Comparison of ENCODE assay signal across 26 cellular contexts in the genomic region with DNA sequence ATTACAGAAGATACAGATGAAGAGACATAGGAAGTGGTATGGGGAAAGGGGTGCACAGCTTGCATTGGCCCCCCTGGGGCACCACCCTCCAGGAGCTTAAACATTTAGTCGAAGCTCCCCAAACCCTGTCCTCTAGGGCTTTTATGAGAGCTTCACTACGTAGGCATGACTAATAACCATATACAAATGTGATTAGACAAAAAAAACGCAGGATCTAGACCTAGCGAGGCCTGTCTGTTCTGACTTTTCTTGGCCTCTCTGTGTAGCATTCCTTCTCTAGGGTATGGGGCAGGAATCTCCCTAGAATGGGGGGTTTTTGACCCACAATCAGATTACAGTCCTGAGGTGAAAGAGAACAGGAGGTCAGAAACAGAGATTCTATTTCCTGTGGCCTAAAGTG.
"Had no signal": no experiment of that assay in that cellular context is flagged by ENCODE, and none has a peak within 500 bp of the region (broad histone marks: within the 10 kb centered on the region; RNA-seq: fewer than 3 reads in every experiment).

No MANE protein-coding gene starts in this region.

- H2AFZ ChIP-seq: parathyroid adenoma had no signal

- H3K4me3 ChIP-seq: neural progenitor cell, ovary, psoas muscle, right lobe of liver, sigmoid colon, thoracic aorta, thyroid gland, tibial nerve, upper lobe of left lung, vagina had no signal

- H3K79me2 ChIP-seq: parathyroid adenoma had no signal

- H3K27me3 ChIP-seq: neural progenitor cell, ovary, right lobe of liver, sigmoid colon, thyroid gland, tibial nerve, upper lobe of left lung, vagina had no signal

- H3K9ac ChIP-seq: neural progenitor cell, parathyroid adenoma had no signal

- H3K4me2 ChIP-seq: neural progenitor cell had no signal

- H3K36me3 ChIP-seq: neural progenitor cell, ovary, right lobe of liver, sigmoid colon, thoracic aorta, thyroid gland, tibial nerve, upper lobe of left lung, vagina had no signal

- DNase-seq: natural killer cell; occipital lobe; ovary; posterior cingulate gyrus; psoas muscle; right cardiac atrium; right lobe of liver; sigmoid colon; small intestine; stimulated activated CD4-positive, alpha-beta T cell treated with anti-CD3 and anti-CD28 coated beads, Interleukin-15, amount 100 ng/mL, for 24 hours; stimulated activated CD4-positive, alpha-beta T cell treated with anti-CD3 and anti-CD28 coated beads, Interleukin-4, amount 100 ng/mL, for 1 hour; stimulated activated CD4-positive, alpha-beta T cell treated with anti-CD3 and anti-CD28 coated beads, Interleukin-4, amount 100 ng/mL, for 4 hours; stimulated activated CD8-positive, alpha-beta memory T cell treated with anti-CD3 and anti-CD28 coated beads, Interleukin-4, amount 100 ng/mL, for 48 hours; stimulated activated naive CD4-positive, alpha-beta T cell; stimulated activated naive CD8-positive, alpha-beta T cell treated with anti-CD3 and anti-CD28 coated beads, Interleukin-15, amount 100 ng/mL, for 72 hours; stimulated activated naive CD8-positive, alpha-beta T cell treated with anti-CD3 and anti-CD28 coated beads, Interleukin-15, Interleukin-2, amounts not matched to agents 100 U/mL and 50 U/mL, for 24 hours; thyroid gland; trophoblast cell; upper lobe of left lung had no signal

- FAIRE-seq: small intestine, urothelium cell line had no signal

- H3K4me1 ChIP-seq: neural progenitor cell, parathyroid adenoma, psoas muscle, right lobe of liver, sigmoid colon, thyroid gland, tibial nerve, upper lobe of left lung, vagina had no signal

- H3K9me3 ChIP-seq: ovary, psoas muscle, right lobe of liver, thoracic aorta, thyroid gland, upper lobe of left lung, vagina had no signal

- ATAC-seq: natural killer cell; psoas muscle; right cardiac atrium; right lobe of liver; stimulated activated memory B cell treated with anti-CD40 and anti-IgM and Interleukin-4, amounts not matched to agents 10 μg/mL and 1 μg/mL and 100 μg/mL, for 72 hours; stimulated activated naive CD8-positive, alpha-beta T cell treated with anti-CD3 and anti-CD28 coated beads, Interleukin-15, amount 100 ng/mL, for 72 hours; stimulated activated naive CD8-positive, alpha-beta T cell treated with anti-CD3 and anti-CD28 coated beads, Interleukin-15, Interleukin-2, amounts not matched to agents 100 U/mL and 50 U/mL, for 24 hours had no signal

- H3K27ac ChIP-seq: neural progenitor cell, ovary, parathyroid adenoma, psoas muscle, right lobe of liver, sigmoid colon, thoracic aorta, thyroid gland, tibial nerve, upper lobe of left lung, vagina had no signal
